Comparison of ENCODE assay signal across 9 cellular contexts in the genomic region with DNA sequence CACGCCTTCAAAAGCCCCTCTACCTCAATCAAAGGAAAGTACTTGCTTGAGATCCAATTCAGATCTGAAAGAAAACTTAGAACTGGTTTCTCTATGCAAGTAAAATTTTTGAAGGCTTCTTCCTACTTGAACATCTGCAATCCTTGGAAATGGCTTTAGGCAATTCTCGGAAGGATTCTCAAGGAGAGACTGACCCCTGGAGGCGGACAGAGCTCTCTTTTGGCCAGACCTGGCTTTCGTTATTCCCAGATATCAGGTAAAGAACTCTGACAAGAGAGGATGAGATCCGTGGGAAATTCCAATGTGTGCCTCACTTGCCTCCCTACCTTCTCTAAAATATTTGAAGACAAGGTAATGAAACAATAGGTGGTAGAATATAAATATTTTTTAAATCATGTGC.
DNase-seq lines count a peak whose midpoint lies in the region; ATAC-seq and TF ChIP-seq lines count a peak whose summit lies in the region.
"Had no signal": no experiment of that assay in that cellular context is flagged by ENCODE, and none has a peak within 500 bp of the region (broad histone marks: within the 10 kb centered on the region; RNA-seq: fewer than 3 reads in every experiment).

No MANE protein-coding gene starts in this region.

- H3K4me3 ChIP-seq in astrocyte of the spinal cord (ENCODE audit: low read depth, low read length), result no peak overlapping the region
- H3K4me3 ChIP-seq in lower lobe of right lung, result no peak overlapping the region
- H3K4me3 ChIP-seq in effector memory CD4-positive, alpha-beta T cell (ENCODE audit: insufficient read depth, low read depth, low read length, poor library complexity, severe bottlenecking), result no peak overlapping the region

- peak; percentile 56 for TF ChIP-seq CTCF in astrocyte of the spinal cord (IDR thresholded peaks at IDR 0.05; ENCODE audit: low read depth, low read length)
- TF ChIP-seq CTCF in lower lobe of right lung (IDR thresholded peaks at IDR 0.05), result peak; percentile 16

- in situ Hi-C loops in astrocyte of the spinal cord (cut with HindIII; ENCODE audit: low sequenced_read_pairs), result no loop called here

- H3K9me3 ChIP-seq in lower lobe of right lung, result no peaks in the 10 kb centered on the region
- no peaks in the 10 kb centered on the region for H3K9me3 ChIP-seq in effector memory CD4-positive, alpha-beta T cell (ENCODE audit: control insufficient read depth, low read length)

- no peaks in the 10 kb centered on the region for H3K36me3 ChIP-seq in lower lobe of right lung
- H3K36me3 ChIP-seq in effector memory CD4-positive, alpha-beta T cell (ENCODE audit: control insufficient read depth, insufficient read depth, low read length), result no peaks in the 10 kb centered on the region

- H3K27me3 ChIP-seq in lower lobe of right lung (ENCODE audit: low read depth), result no peaks in the 10 kb centered on the region
- no peaks in the 10 kb centered on the region for H3K27me3 ChIP-seq in effector memory CD4-positive, alpha-beta T cell (replicated peaks; ENCODE audit: control insufficient read depth, insufficient read depth, low read length, poor library complexity, severe bottlenecking)

- no peak for ATAC-seq in lower lobe of right lung
- no peak for ATAC-seq in GM19035 (IDR thresholded peaks at IDR 0.05; ENCODE audit: unreplicated experiment)

- intact Hi-C loops in lower lobe of right lung (cut with DNase I), result no loop called here

- DNase-seq in Ammon's horn (ENCODE audit: low spot score) (peak; percentile 17), HT-29 (ENCODE audit: low spot score) (peak; percentile 54), astrocyte of the spinal cord (ENCODE audit: low read depth, low spot score) (peak; percentile 37), lower lobe of right lung (no peak), AML-193 (lab: John Stamatoyannopoulos, UW) (no peak), NCI-H1048 (lab: John Stamatoyannopoulos, UW) (no peak)
- no peak for DNase-seq in effector memory CD4-positive, alpha-beta T cell
- DNase-seq: stimulated activated CD4-positive, alpha-beta T cell treated with anti-CD3 and anti-CD28 coated beads, Interleukin-2, amount 100 ng/mL, for 24 hours had no signal

- H3K27ac ChIP-seq in lower lobe of right lung, result no peak overlapping the region
- no peak overlapping the region for H3K27ac ChIP-seq in effector memory CD4-positive, alpha-beta T cell (ENCODE audit: insufficient read depth, low read length, poor library complexity, severe bottlenecking)

- no peaks in the 10 kb centered on the region for H3K4me1 ChIP-seq in lower lobe of right lung
- H3K4me1 ChIP-seq in effector memory CD4-positive, alpha-beta T cell (ENCODE audit: control insufficient read depth, insufficient read depth, low read length, poor library complexity, severe bottlenecking), result no peaks in the 10 kb centered on the region

Comparison
In these comparisons a context has a peak if more than half of its experiments do, and no peak if none do; other contexts are left out.
1. DNase-seq: peak in Ammon's horn (single experiment), HT-29 (single experiment) and astrocyte of the spinal cord (single experiment); none in lower lobe of right lung (single experiment), AML-193 (0 of 2), effector memory CD4-positive, alpha-beta T cell (0 of 3) and NCI-H1048 (single experiment).